In genomic region chr1:2327162-2327561, GRCh38 we compare ENCODE assay signal across 7 cellular contexts.
A peak's percentile ranks its signal among the peaks of the same experiment; 100 is the strongest.
DNase-seq lines count a peak whose midpoint lies in the region; ATAC-seq, FAIRE-seq and TF ChIP-seq lines count a peak whose summit lies in the region.
"Not testable (repeated sequence)": the region's sequence is repeated elsewhere in the genome, so short reads cannot be mapped to it uniquely, and the experiment has no call there.

No MANE protein-coding gene starts in this region.

- H3K9me3 ChIP-seq in CD4-positive, CD25-positive, alpha-beta regulatory T cell (ENCODE audit: control insufficient read depth in 2 of 2, low read length in 2 of 2); T-helper 17 cell (ENCODE audit: control insufficient read depth, low read length, poor library complexity, severe bottlenecking): not testable (repeated sequence)

- not testable (repeated sequence) for H3K27me3 ChIP-seq in CD4-positive, CD25-positive, alpha-beta regulatory T cell (ENCODE audit: control insufficient read depth, insufficient read depth, low read length)

- not testable (repeated sequence) for DNase-seq in CD4-positive, CD25-positive, alpha-beta regulatory T cell; T-helper 17 cell; central memory CD8-positive, alpha-beta T cell (ENCODE audit: low spot score in 2 of 2); frontal cortex (ENCODE audit: low spot score in 2 of 2); natural killer cell; progenitor cell of endocrine pancreas (ENCODE audit: low spot score, unreplicated experiment)

- H3K27ac Mint-ChIP-seq in CD4-positive, CD25-positive, alpha-beta regulatory T cell, result peak overlapping the region; percentile 29 to 45 (median 43)
- H3K27ac Mint-ChIP-seq in T-helper 17 cell (peak overlapping the region; percentile 90), natural killer cell (peak overlapping the region; percentile 1 to 18), progenitor cell of endocrine pancreas (peak overlapping the region; percentile 2)
- peak overlapping the region; percentile 20 for H3K27ac Mint-ChIP-seq in activated naive CD4-positive, alpha-beta T cell treated with anti-CD3 and anti-CD28 coated beads, Interleukin-2, amount 50 U/mL, for 24 hours
- H3K27ac Mint-ChIP-seq in central memory CD8-positive, alpha-beta T cell (ENCODE audit: low read depth), result peak overlapping the region; percentile 70

- not testable (repeated sequence) for H3K27me3 Mint-ChIP-seq in CD4-positive, CD25-positive, alpha-beta regulatory T cell; T-helper 17 cell; activated naive CD4-positive, alpha-beta T cell treated with anti-CD3 and anti-CD28 coated beads, Interleukin-2, amount 50 U/mL, for 24 hours; natural killer cell (ENCODE audit: low read depth in 2 of 2)
- H3K27me3 Mint-ChIP-seq in central memory CD8-positive, alpha-beta T cell, result peaks cover 13% of the 10 kb centered on the region
- peaks cover 20% of the 10 kb centered on the region for H3K27me3 Mint-ChIP-seq in progenitor cell of endocrine pancreas

- H3K4me3 Mint-ChIP-seq in CD4-positive, CD25-positive, alpha-beta regulatory T cell; T-helper 17 cell; activated naive CD4-positive, alpha-beta T cell treated with anti-CD3 and anti-CD28 coated beads, Interleukin-2, amount 50 U/mL, for 24 hours; central memory CD8-positive, alpha-beta T cell; natural killer cell; progenitor cell of endocrine pancreas (ENCODE audit: low read depth): not testable (repeated sequence)

- not testable (repeated sequence) for H3K4me1 ChIP-seq in CD4-positive, CD25-positive, alpha-beta regulatory T cell (ENCODE audit: control insufficient read depth, insufficient read depth, low read length, poor library complexity, severe bottlenecking)

- intact Hi-C loops in natural killer cell (cut with micrococcal nuclease), result not testable (repeated sequence)

- not testable (repeated sequence) for H3K9me3 Mint-ChIP-seq in CD4-positive, CD25-positive, alpha-beta regulatory T cell; activated naive CD4-positive, alpha-beta T cell treated with anti-CD3 and anti-CD28 coated beads, Interleukin-2, amount 50 U/mL, for 24 hours; central memory CD8-positive, alpha-beta T cell; natural killer cell; progenitor cell of endocrine pancreas (ENCODE audit: low read depth)

- not testable (repeated sequence) for TF ChIP-seq CTCF in natural killer cell (IDR thresholded peaks at IDR 0.05); progenitor cell of endocrine pancreas (IDR thresholded peaks at IDR 0.05; ENCODE audit: unreplicated experiment)

- not testable (repeated sequence) for H3K36me3 ChIP-seq in CD4-positive, CD25-positive, alpha-beta regulatory T cell (ENCODE audit: control insufficient read depth, insufficient read depth, low read length)

- H3K36me3 Mint-ChIP-seq in CD4-positive, CD25-positive, alpha-beta regulatory T cell; T-helper 17 cell (ENCODE audit: low read depth); activated naive CD4-positive, alpha-beta T cell treated with anti-CD3 and anti-CD28 coated beads, Interleukin-2, amount 50 U/mL, for 24 hours; central memory CD8-positive, alpha-beta T cell (ENCODE audit: insufficient read depth); natural killer cell; progenitor cell of endocrine pancreas (ENCODE audit: insufficient read depth): not testable (repeated sequence)

- H3K27ac ChIP-seq in CD4-positive, CD25-positive, alpha-beta regulatory T cell (ENCODE audit: insufficient read depth, low read length, poor library complexity, severe bottlenecking), result not testable (repeated sequence)

- H3K4me3 ChIP-seq in CD4-positive, CD25-positive, alpha-beta regulatory T cell (ENCODE audit: low read depth, low read length), result not testable (repeated sequence)

- not testable (repeated sequence) for H3K4me1 Mint-ChIP-seq in CD4-positive, CD25-positive, alpha-beta regulatory T cell; T-helper 17 cell; activated naive CD4-positive, alpha-beta T cell treated with anti-CD3 and anti-CD28 coated beads, Interleukin-2, amount 50 U/mL, for 24 hours; natural killer cell; progenitor cell of endocrine pancreas (ENCODE audit: low read depth)
- H3K4me1 Mint-ChIP-seq in central memory CD8-positive, alpha-beta T cell, result peaks cover 11% of the 10 kb centered on the region

- FAIRE-seq in frontal cortex (lab: Jason Lieb, UNC), result peak; percentile 28

- ATAC-seq in CD4-positive, CD25-positive, alpha-beta regulatory T cell (ENCODE audit: low read depth in 2 of 2); T-helper 17 cell; central memory CD8-positive, alpha-beta T cell (replicated peaks; ENCODE audit: extremely low read depth, poor library complexity, severe bottlenecking); natural killer cell: not testable (repeated sequence)

Comparison
In these comparisons a context has a peak if more than half of its experiments do, and no peak if none do; other contexts are left out.
1. H3K27ac Mint-ChIP-seq: peak in every context shown above with its lines; median percentile 90 in T-helper 17 cell; 70 in central memory CD8-positive, alpha-beta T cell; 43 in CD4-positive, CD25-positive, alpha-beta regulatory T cell; 20 in activated naive CD4-positive, alpha-beta T cell treated with anti-CD3 and anti-CD28 coated beads, Interleukin-2, amount 50 U/mL, for 24 hours; 10 in natural killer cell; 2 in progenitor cell of endocrine pancreas.